Comparison of ENCODE assay signal across 33 cellular contexts in the genomic region with DNA sequence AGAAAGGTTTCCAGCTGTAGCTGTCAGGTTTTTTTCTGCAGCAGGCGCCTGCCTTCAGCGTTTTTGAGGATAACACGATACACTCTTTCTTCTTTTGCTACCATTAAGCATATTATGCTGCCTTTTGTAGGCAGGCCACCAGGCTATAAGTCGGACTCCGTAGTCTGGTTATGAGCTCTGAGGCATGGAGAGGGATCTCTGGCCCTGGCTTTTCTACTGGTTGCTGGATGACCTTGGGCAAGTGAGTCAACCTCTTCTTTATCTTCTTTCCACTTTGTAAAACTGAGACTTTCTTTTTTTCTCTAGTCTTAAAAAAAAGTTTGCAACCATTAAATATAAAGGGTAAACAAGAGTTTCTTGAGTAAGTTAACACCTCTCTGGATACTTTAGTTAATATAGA.
"Had no signal": no experiment of that assay in that cellular context is flagged by ENCODE, and none has a peak within 500 bp of the region (broad histone marks: within the 10 kb centered on the region; RNA-seq: fewer than 3 reads in every experiment).

No MANE protein-coding gene starts in this region.

- H3K4me2 ChIP-seq: KMS-11 had no signal

- H3K36me3 ChIP-seq: MG63 had no signal

- H3K27me3 ChIP-seq: MG63 had no signal

- DNase-seq: Karpas-422, Kasumi-1, MG63, MM.1S, MV-4-11, NCI-H1048, NCI-H1092, NCI-H1092 treated with DMSO at 0.1 percent for 48 hours, NCI-H1105, NCI-H1105 treated with DMSO at 0.1 percent for 48 hours, NCI-H1417, NCI-H1417 treated with DMSO at 0.1 percent for 48 hours, NCI-H1436, NCI-H1436 treated with DMSO at 0.1 percent for 48 hours, NCI-H146, NCI-H1694, NCI-H1694 treated with DMSO at 0.1 percent for 48 hours, NCI-H187, NCI-H187 treated with DMSO at 0.1 percent for 48 hours, NCI-H1930, NCI-H2029, NCI-H2029 treated with DMSO at 0.1 percent for 48 hours, NCI-H2081, NCI-H2081 treated with DMSO at 0.1 percent for 48 hours, NCI-H2107, NCI-H2227 treated with DMSO at 0.1 percent for 48 hours, NCI-H226, NCI-H345, NCI-H446, NCI-H446 treated with DMSO at 0.1 percent for 48 hours, NCI-H510A, NCI-H510A treated with DMSO at 0.1 percent for 48 hours had no signal

- H3K9me3 ChIP-seq: MG63 had no signal

- H3K27ac ChIP-seq: KMS-11 had no signal

- H3K4me3 ChIP-seq: MG63 had no signal
